In the genomic region with DNA sequence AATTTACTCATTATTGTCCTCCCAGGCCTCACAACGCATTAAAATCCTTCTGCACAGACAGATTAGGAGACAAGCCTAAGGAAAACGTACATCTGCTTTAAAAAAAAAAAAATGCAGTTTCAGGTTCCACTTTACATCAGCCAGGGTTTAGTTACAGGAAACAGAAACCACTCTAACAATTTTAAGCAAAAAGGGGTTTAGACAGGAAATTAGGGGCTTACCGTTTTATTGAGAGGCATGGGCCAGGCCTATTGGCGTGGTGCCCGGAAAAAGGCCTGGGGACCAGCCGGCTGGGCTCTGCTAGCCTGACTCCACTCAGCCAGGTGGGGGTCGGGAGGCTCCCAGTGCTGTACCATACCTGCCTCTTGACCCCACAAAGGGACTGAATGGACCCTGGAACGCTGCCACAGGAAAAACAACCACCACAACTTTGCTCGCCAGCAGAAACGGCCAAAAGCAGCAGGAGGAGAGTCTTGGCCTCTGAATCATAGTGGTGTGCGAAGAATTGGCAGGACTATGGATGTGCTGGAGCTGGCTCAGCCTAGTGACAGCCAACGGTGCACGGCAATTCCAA, we compare ENCODE assay signal across 7 cellular contexts.
DNase-seq lines count a peak whose midpoint lies in the region; ATAC-seq and TF ChIP-seq lines count a peak whose summit lies in the region.

No MANE protein-coding gene starts in this region.

- no peaks in the 10 kb centered on the region for H3K27me3 Mint-ChIP-seq in stimulated activated naive CD8-positive, alpha-beta T cell treated with anti-CD3 and anti-CD28 coated beads, Interleukin-15, Interleukin-2, amounts not matched to agents 100 ng/mL and 50 ng/mL, for 24 hours

- peak; percentile 96 for DNase-seq in NCI-H1105 (lab: John Stamatoyannopoulos, UW)
- DNase-seq in mucosa of gallbladder (ENCODE audit: low spot score), result peak; percentile 66

- peak overlapping the region; percentile 69 for H3K4me3 Mint-ChIP-seq in stimulated activated naive CD8-positive, alpha-beta T cell treated with anti-CD3 and anti-CD28 coated beads, Interleukin-15, Interleukin-2, amounts not matched to agents 100 ng/mL and 50 ng/mL, for 24 hours

- H3K27ac ChIP-seq in cingulate gyrus (ENCODE audit: low read depth, low read length), result peak overlapping the region; percentile 54

- H3K36me3 Mint-ChIP-seq in stimulated activated naive CD8-positive, alpha-beta T cell treated with anti-CD3 and anti-CD28 coated beads, Interleukin-15, Interleukin-2, amounts not matched to agents 100 ng/mL and 50 ng/mL, for 24 hours (ENCODE audit: low read depth), result no peaks in the 10 kb centered on the region

- H3K4me3 ChIP-seq in WI38 (ENCODE audit: low read depth, low read length), result peak overlapping the region; percentile 32; the same call in 1 of the 2 replicates

- H3K9me3 Mint-ChIP-seq in stimulated activated naive CD8-positive, alpha-beta T cell treated with anti-CD3 and anti-CD28 coated beads, Interleukin-15, Interleukin-2, amounts not matched to agents 100 ng/mL and 50 ng/mL, for 24 hours, result peaks cover 4% of the 10 kb centered on the region

- ATAC-seq in GM18519 (IDR thresholded peaks at IDR 0.05; ENCODE audit: low FRiP score, unreplicated experiment), result peak; percentile 70
- peak; percentile 79 for ATAC-seq in HG02759 (IDR thresholded peaks at IDR 0.05; ENCODE audit: unreplicated experiment)

- H3K27ac Mint-ChIP-seq in stimulated activated naive CD8-positive, alpha-beta T cell treated with anti-CD3 and anti-CD28 coated beads, Interleukin-15, Interleukin-2, amounts not matched to agents 100 ng/mL and 50 ng/mL, for 24 hours, result peak overlapping the region; percentile 97

- no peak for TF ChIP-seq CTCF in WI38 (IDR thresholded peaks at IDR 0.05; ENCODE audit: low read depth, low read length)

- H3K4me1 Mint-ChIP-seq in stimulated activated naive CD8-positive, alpha-beta T cell treated with anti-CD3 and anti-CD28 coated beads, Interleukin-15, Interleukin-2, amounts not matched to agents 100 ng/mL and 50 ng/mL, for 24 hours (ENCODE audit: low read depth), result peaks cover 71% of the 10 kb centered on the region

Comparison
In these comparisons a context has a peak if more than half of its experiments do, and no peak if none do; other contexts are left out.
1. Peak in every context shown above with its lines: DNase-seq, ATAC-seq, H3K4me3 ChIP-seq and H3K27ac ChIP-seq.